In genomic region chr9:34637356-34638137, GRCh38 we compare ENCODE assay signal across 8 cellular contexts. TPM values are rescaled to one million over a fixed set of nuclear protein-coding genes. Genes with fewer than 3 reads are reported as not detected.
DNase-seq lines count a peak whose midpoint lies in the region; ATAC-seq, FAIRE-seq and TF ChIP-seq lines count a peak whose summit lies in the region.

TSS of gene SIGMAR1 (minus strand) at chr9:34637787. CDS start at chr9:34637697, 90 bp downstream.

- peak; percentile 89 for FAIRE-seq in endothelial cell of umbilical vein (lab: Jason Lieb, UNC)

- POLR2A ChIA-PET in endothelial cell of umbilical vein (lab: Charles Lee): interaction anchor here (1.2 to 1.3 kb wide), 2 partner anchors 9 to 28 kb away, joined by 3 to 7 read pairs; partner anchors contain the start of gene GALT

- dilution Hi-C loops in endothelial cell of umbilical vein (cut with MboI; ENCODE audit: extremely low pct_ligation_motif_present, low sequenced_read_pairs): no loop called here

- DNase-seq in D341Med (ENCODE audit: low spot score): peak; percentile 96
- peak; percentile 77 for DNase-seq in HuH-7.5 (ENCODE audit: low spot score)
- DNase-seq in activated T-cell treated with anti-CD3 and anti-CD28 coated beads for 1 hour (ENCODE audit: low read depth): peak; percentile 95
- DNase-seq in endothelial cell of umbilical vein (ENCODE audit: low read depth, low spot score): peak; percentile 91
- DNase-seq in midbrain (lab: John Stamatoyannopoulos, UW): peak; percentile 93
- DNase-seq in stimulated activated CD8-positive, alpha-beta memory T cell treated with anti-CD3 and anti-CD28 coated beads, Interleukin-15, amount 100 ng/mL, for 48 hours (ENCODE audit: low read depth in 2 of 2): peak; percentile 86 to 87

- H3K4me1 ChIP-seq in OCI-LY3 (ENCODE audit: low read length): peaks cover 12% of the 10 kb centered on the region
- H3K4me1 ChIP-seq in endothelial cell of umbilical vein (ENCODE audit: control insufficient read depth, extremely low read depth, insufficient read depth, low read length): peaks cover 16% of the 10 kb centered on the region

- no peak for TF ChIP-seq CTCF in OCI-LY3 (IDR thresholded peaks at IDR 0.05; ENCODE audit: low read depth, low read length)
- no peak for TF ChIP-seq CTCF in endothelial cell of umbilical vein (IDR thresholded peaks at IDR 0.05; ENCODE audit: extremely low read depth in 1 of 2, insufficient read depth in 1 of 2, low read depth in 1 of 2, low read length in 2 of 2)

- H4K20me1 ChIP-seq in OCI-LY3 (ENCODE audit: insufficient read depth, low read length) (no peaks in the 10 kb centered on the region), endothelial cell of umbilical vein (replicated peaks; ENCODE audit: control insufficient read depth, extremely low read depth, insufficient read depth, low read length) (no peaks in the 10 kb centered on the region)

- H3K79me2 ChIP-seq in OCI-LY3 (ENCODE audit: low read length): peaks cover 28% of the 10 kb centered on the region
- peaks cover 19% of the 10 kb centered on the region for H3K79me2 ChIP-seq in endothelial cell of umbilical vein (ENCODE audit: control insufficient read depth, insufficient read depth, low read length)

- peak; percentile 83 for ATAC-seq in GM21515 (IDR thresholded peaks at IDR 0.05; ENCODE audit: unreplicated experiment)

- peak within 1 kb of the TSS; percentile 82 for H3K4me3 ChIP-seq in OCI-LY3 (ENCODE audit: low read length)
- peak within 1 kb of the TSS; percentile 10 to 63 (median 47) for H3K4me3 ChIP-seq in endothelial cell of umbilical vein (replicated peaks in 1 of 3; ENCODE audit: insufficient read depth in 1 of 3, low read depth in 1 of 3, low read length in 3 of 3)

- no TSS peak for BruUV-seq in endothelial cell of umbilical vein (replicated peaks; lab: Mats Ljungman, UMichigan)

- no peaks in the 10 kb centered on the region for H3K9me1 ChIP-seq in endothelial cell of umbilical vein (replicated peaks; ENCODE audit: control insufficient read depth, extremely low read depth, insufficient read depth, low read length)

- H3K36me3 ChIP-seq in OCI-LY3 (replicated peaks; ENCODE audit: low read depth, low read length): peaks cover 13% of the 10 kb centered on the region
- H3K36me3 ChIP-seq in endothelial cell of umbilical vein (ENCODE audit: control insufficient read depth in 2 of 2, extremely low read depth in 1 of 2, insufficient read depth in 2 of 2, low read length in 2 of 2): peaks cover 0 to 2% of the 10 kb centered on the region in 2 experiments

- CTCF ChIA-PET in endothelial cell of umbilical vein (lab: Charles Lee): interaction anchor here (0.8 to 2.7 kb wide), 12 partner anchors 9 to 305 kb away, joined by 3 to 18 read pairs (median 5); partner anchors contain the start of genes DCTN3, GALT and RPP25L

- H3K4me2 ChIP-seq in OCI-LY3 (ENCODE audit: low read length) (peak within 1 kb of the TSS; percentile 94), endothelial cell of umbilical vein (ENCODE audit: insufficient read depth, low read length) (peak within 1 kb of the TSS; percentile 64)

- TF ChIP-seq POLR2A in endothelial cell of umbilical vein (IDR thresholded peaks at IDR 0.05; ENCODE audit: low read depth, low read length): peak; percentile 81

- H3K9ac ChIP-seq in OCI-LY3 (ENCODE audit: low read length): peak within 1 kb of the TSS; percentile 83
- H3K9ac ChIP-seq in endothelial cell of umbilical vein (replicated peaks; ENCODE audit: extremely low read depth, insufficient read depth, low read length): peak within 1 kb of the TSS; percentile 53

- intact Hi-C loops in endothelial cell of umbilical vein (cut with micrococcal nuclease): loop anchor here (1.0 to 2.0 kb wide), 2 partner anchors 9 to 27 kb away; partner anchors contain the start of gene GALT

- no peaks in the 10 kb centered on the region for H3K9me3 ChIP-seq in OCI-LY3 (ENCODE audit: insufficient read depth, low read length)
- H3K9me3 ChIP-seq in endothelial cell of umbilical vein (replicated peaks; ENCODE audit: control insufficient read depth, insufficient read depth, low read length): no peaks in the 10 kb centered on the region

- H2AFZ ChIP-seq in OCI-LY3 (ENCODE audit: low read depth, low read length): peak within 1 kb of the TSS; percentile 66
- H2AFZ ChIP-seq in endothelial cell of umbilical vein (ENCODE audit: low read depth, low read length): peak within 1 kb of the TSS; percentile 86

- peak within 1 kb of the TSS; percentile 42 for H3K27ac ChIP-seq in OCI-LY3 (ENCODE audit: low read length)
- peak within 1 kb of the TSS; percentile 33 for H3K27ac ChIP-seq in endothelial cell of umbilical vein (ENCODE audit: insufficient read depth, low read depth, low read length)

- no peaks in the 10 kb centered on the region for H3K27me3 ChIP-seq in OCI-LY3 (ENCODE audit: low read depth, low read length)
- no peaks in the 10 kb centered on the region for H3K27me3 ChIP-seq in endothelial cell of umbilical vein (ENCODE audit: control insufficient read depth in 2 of 2, insufficient read depth in 2 of 2, low read length in 2 of 2)

TF ChIP-seq in endothelial cell of umbilical vein, 7 proteins besides CTCF, POLR2A, EP300 and RAD21:
- no peak for TF ChIP-seq JUN (IDR thresholded peaks at IDR 0.05; ENCODE audit: borderline replicate concordance, insufficient read depth, insufficient read length, low read depth)
- TF ChIP-seq MAX (IDR thresholded peaks at IDR 0.05; ENCODE audit: insufficient read depth, insufficient read length): peak; percentile 87
- TF ChIP-seq POLR2AphosphoS5 (IDR thresholded peaks at IDR 0.05; ENCODE audit: insufficient read depth, low read depth, low read length): peak; percentile 90
TF ChIP-seq in endothelial cell of umbilical vein: peak in this region for 2.

RNA-seq across cellular contexts. Expression of gene SIGMAR1, which starts in this region (rescaled TPM):
- 74.1 and 81.2 TPM in 2 replicates for total RNA-seq in endothelial cell of umbilical vein
- polyA plus RNA-seq in endothelial cell of umbilical vein: 78.4 and 83.5 TPM in 2 replicates
- 93.9 and 95.3 TPM in 2 replicates for polyA plus RNA-seq in endothelial cell of umbilical vein (2011; cell fraction: cytosol; rRNA removed)
- polyA plus RNA-seq in endothelial cell of umbilical vein (2011; cell fraction: nucleus; rRNA removed): 24.7 and 27.2 TPM in 2 replicates
- 80.0 and 89.4 TPM in 2 replicates for polyA plus RNA-seq in endothelial cell of umbilical vein (2012)
- polyA minus RNA-seq in endothelial cell of umbilical vein: 61.6 and 63.3 TPM in 2 replicates
- 98.6 TPM for polyA minus RNA-seq in endothelial cell of umbilical vein (2011; cell fraction: cytosol; rRNA and poly(A)+ RNA removed)
- 15.2 and 20.8 TPM in 2 replicates for polyA minus RNA-seq in endothelial cell of umbilical vein (2011; cell fraction: nucleus; rRNA and poly(A)+ RNA removed)

Comparison
In these comparisons a context has a peak if more than half of its experiments do, and no peak if none do; other contexts are left out.
1. Peak in every context shown above with its lines: DNase-seq, ATAC-seq, H3K4me3 ChIP-seq and H3K27ac ChIP-seq.